ENCODE assay signal across 8 cellular contexts in genomic region chr7:135774284-135774683, GRCh38. TPM values are rescaled to one million over a fixed set of nuclear protein-coding genes. Genes with fewer than 3 reads are reported as not detected.
A peak's percentile ranks its signal among the peaks of the same experiment; 100 is the strongest.
DNase-seq lines count a peak whose midpoint lies in the region; ATAC-seq, FAIRE-seq and TF ChIP-seq lines count a peak whose summit lies in the region.

No MANE protein-coding gene starts in this region.

- peak; percentile 98 for DNase-seq in DMS53 treated with DMSO at 0.1 percent for 48 hours (lab: John Stamatoyannopoulos, UW; ENCODE audit: unreplicated experiment)
- DNase-seq in NCI-H2107 (lab: John Stamatoyannopoulos, UW) = peak; percentile 31
- peak; percentile 58 for DNase-seq in colonic mucosa
- DNase-seq in mesothelial cell of epicardium (ENCODE audit: low spot score in 2 of 2, unreplicated experiment in 2 of 2) = no peak
- no peak for DNase-seq in CD4-positive, alpha-beta memory T cell
- DNase-seq in activated gamma-delta T cell (lab: John Stamatoyannopoulos, UW) = no peak
- no peak for DNase-seq in GM12892 (ENCODE audit: insufficient read length)

- H3K27me3 Mint-ChIP-seq in mesothelial cell of epicardium (ENCODE audit: low read depth) = no peaks in the 10 kb centered on the region
- H3K27me3 Mint-ChIP-seq in CD4-positive, alpha-beta memory T cell = peaks cover 3 to 7% of the 10 kb centered on the region in 2 donors

- H3K4me1 ChIP-seq in colonic mucosa = peaks cover 4% of the 10 kb centered on the region
- no peaks in the 10 kb centered on the region for H3K4me1 ChIP-seq in CD4-positive, alpha-beta memory T cell (ENCODE audit: insufficient read depth, low read length)

- H3K27ac Mint-ChIP-seq in mesothelial cell of epicardium = peak overlapping the region; percentile 90
- H3K27ac Mint-ChIP-seq in CD4-positive, alpha-beta memory T cell = no peak overlapping the region

- peak overlapping the region; percentile 54 for H3K27ac ChIP-seq in colonic mucosa
- no peak overlapping the region for H3K27ac ChIP-seq in CD4-positive, alpha-beta memory T cell (ENCODE audit: low read depth, low read length)

- no peaks in the 10 kb centered on the region for H3K27me3 ChIP-seq in colonic mucosa
- H3K27me3 ChIP-seq in CD4-positive, alpha-beta memory T cell (ENCODE audit: insufficient read depth, low read length) = no peaks in the 10 kb centered on the region

- intact Hi-C loops in colonic mucosa (cut with DNase I) = no loop called here
- intact Hi-C loops in CD4-positive, alpha-beta memory T cell (cut with micrococcal nuclease) = no loop called here

- TF ChIP-seq POLR2A in GM12892 (IDR thresholded peaks at IDR 0.05; ENCODE audit: low read depth, low read length) = no peak

- POLR2A ChIA-PET in CD4-positive, alpha-beta memory T cell (lab: Charles Lee; ENCODE audit: partially characterized antibody) = no interaction called here

- H3K9me3 Mint-ChIP-seq in mesothelial cell of epicardium = peaks cover 23% of the 10 kb centered on the region
- peaks cover 0 to 18% (median 6%) of the 10 kb centered on the region in 8 donors for H3K9me3 Mint-ChIP-seq in CD4-positive, alpha-beta memory T cell

- H3K4me1 Mint-ChIP-seq in mesothelial cell of epicardium = peaks cover 19% of the 10 kb centered on the region
- no peaks in the 10 kb centered on the region for H3K4me1 Mint-ChIP-seq in CD4-positive, alpha-beta memory T cell

- no peak for ATAC-seq in GM18867 (IDR thresholded peaks at IDR 0.05; ENCODE audit: unreplicated experiment)

- H3K4me3 Mint-ChIP-seq in mesothelial cell of epicardium = no peak overlapping the region
- H3K4me3 Mint-ChIP-seq in CD4-positive, alpha-beta memory T cell = no peak overlapping the region

- CTCF ChIA-PET in CD4-positive, alpha-beta memory T cell (lab: Charles Lee; ENCODE audit: partially characterized antibody) = no interaction called here

- FAIRE-seq in GM12892 (lab: Jason Lieb, UNC) = no peak

- TF ChIP-seq CTCF in colonic mucosa (IDR thresholded peaks at IDR 0.05) (no peak), mesothelial cell of epicardium (IDR thresholded peaks at IDR 0.05; ENCODE audit: unreplicated experiment) (no peak)

- peaks cover 11% of the 10 kb centered on the region for H3K36me3 Mint-ChIP-seq in mesothelial cell of epicardium
- H3K36me3 Mint-ChIP-seq in CD4-positive, alpha-beta memory T cell = no peaks in the 10 kb centered on the region

- no peak overlapping the region for H3K4me3 ChIP-seq in colonic mucosa
- H3K4me3 ChIP-seq in CD4-positive, alpha-beta memory T cell (ENCODE audit: low read length in 2 of 2) = no peak overlapping the region

- H3K36me3 ChIP-seq in colonic mucosa = no peaks in the 10 kb centered on the region
- no peaks in the 10 kb centered on the region for H3K36me3 ChIP-seq in CD4-positive, alpha-beta memory T cell (ENCODE audit: insufficient read depth, low read length)

- H3K9ac ChIP-seq in colonic mucosa (ENCODE audit: low read depth in 2 of 2, low read length in 2 of 2) = no peak overlapping the region

- no peaks in the 10 kb centered on the region for H3K9me3 ChIP-seq in colonic mucosa
- no peaks in the 10 kb centered on the region for H3K9me3 ChIP-seq in CD4-positive, alpha-beta memory T cell (ENCODE audit: control insufficient read depth in 1 of 2, low read length in 2 of 2)

RNA-seq across cellular contexts. Expression of gene FAM180A, which starts 25.7 kb away (rescaled TPM):
- total RNA-seq in colonic mucosa (1 to 10 TPM in 1 of 2 donors, under 1 TPM in 1; 0.45 to 1.1 TPM), mesothelial cell of epicardium (not detected in 3 replicates)
- not detected for total RNA-seq in CD4-positive, alpha-beta memory T cell
- polyA plus RNA-seq in CD4-positive, alpha-beta memory T cell = not detected
- not detected for polyA plus RNA-seq in GM12892 (2012; ENCODE audit: missing spikeins)

RNA-seq across cellular contexts. Expression of gene SLC13A4, which starts 46.3 kb away (rescaled TPM):
- not detected for total RNA-seq in colonic mucosa
- total RNA-seq in mesothelial cell of epicardium = 0.09 to 0.14 TPM in 2 of 3 replicates, not detected in the other
- total RNA-seq in CD4-positive, alpha-beta memory T cell = not detected
- under 1 TPM in 1 of 2 donors, not detected in 1; 0.52 TPM for polyA plus RNA-seq in CD4-positive, alpha-beta memory T cell
- polyA plus RNA-seq in GM12892 (2012; ENCODE audit: missing spikeins) = 0.28 TPM

Comparison
In these comparisons a context has a peak if more than half of its experiments do, and no peak if none do; other contexts are left out.
1. DNase-seq: peak in DMS53 treated with DMSO at 0.1 percent for 48 hours (single experiment), NCI-H2107 (single experiment) and colonic mucosa (single experiment); none in mesothelial cell of epicardium (0 of 2), CD4-positive, alpha-beta memory T cell (0 of 5), activated gamma-delta T cell (single experiment) and GM12892 (single experiment).